ENCODE assay signal across 8 cellular contexts in genomic region chr1:208131631-208132286, GRCh38.
DNase-seq lines count a peak whose midpoint lies in the region; ATAC-seq and TF ChIP-seq lines count a peak whose summit lies in the region.

No MANE protein-coding gene starts in this region.

- TF ChIP-seq EP300 in transverse colon (IDR thresholded peaks at IDR 0.05; ENCODE audit: low read depth): no peak

- H3K4me3 ChIP-seq in transverse colon: no peak overlapping the region

- peaks cover 41% of the 10 kb centered on the region for H3K27me3 Mint-ChIP-seq in activated naive CD4-positive, alpha-beta T cell treated with anti-CD3 and anti-CD28 coated beads, Interleukin-2, amount 10 ng/mL, durations not matched to agents 7 days and 5 days
- no peaks in the 10 kb centered on the region for H3K27me3 Mint-ChIP-seq in brain

- H3K36me3 ChIP-seq in transverse colon: no peaks in the 10 kb centered on the region

- in situ Hi-C loops in transverse colon (cut with MboI; ENCODE audit: low pct_ligation_motif_present in 1 of 4, low pct_unique_long_range_greater_than_20kb in 1 of 4, low sequenced_read_pairs in 3 of 4): loop anchor here in 3 of 4 donors (10.0 to 25.0 kb wide), 3 partner anchors 93 to 113 kb away; partner anchors contain the start of gene PLXNA2 (in 2 of the 3)

- no peak for TF ChIP-seq POLR2A in transverse colon (IDR thresholded peaks at IDR 0.05)

- CTCF ChIA-PET in activated naive CD4-positive, alpha-beta T cell treated with anti-CD3 and anti-CD28 coated beads, Interleukin-2, amount 10 ng/mL, durations not matched to agents 7 days and 5 days (lab: Charles Lee): interaction anchor here (0.6 to 6.0 kb wide), 21 partner anchors 8 to 245 kb away, joined by 3 to 44 read pairs (median 4); partner anchors contain the start of gene PLXNA2

- no peaks in the 10 kb centered on the region for H3K27me3 ChIP-seq in transverse colon

- ATAC-seq in HG03095 (IDR thresholded peaks at IDR 0.05; ENCODE audit: unreplicated experiment): peak; percentile 24

- no peak for TF ChIP-seq CTCF in brain (conservative IDR thresholded peaks at IDR 0.05)
- no peak for TF ChIP-seq CTCF in transverse colon (IDR thresholded peaks at IDR 0.05)

- peak overlapping the region; percentile 53 to 69 (median 62) for H3K27ac ChIP-seq in transverse colon

- 51% methylated on average over 15 of the region's 15 CpGs; no CpG with 5 or more reads in 1 of the 2 donors for WGBS in transverse colon (ENCODE audit: low coverage in 1 of 2), 2 donors

- no peak overlapping the region for H3K27ac Mint-ChIP-seq in activated naive CD4-positive, alpha-beta T cell treated with anti-CD3 and anti-CD28 coated beads, Interleukin-2, amount 10 ng/mL, durations not matched to agents 7 days and 5 days
- H3K27ac Mint-ChIP-seq in brain: peak overlapping the region; percentile 13 to 80 (median 59)

- H3K4me1 Mint-ChIP-seq in activated naive CD4-positive, alpha-beta T cell treated with anti-CD3 and anti-CD28 coated beads, Interleukin-2, amount 10 ng/mL, durations not matched to agents 7 days and 5 days: peaks cover 5% of the 10 kb centered on the region
- H3K4me1 Mint-ChIP-seq in brain: peaks cover 99% of the 10 kb centered on the region

- peak; percentile 22 for DNase-seq in activated naive CD4-positive, alpha-beta T cell treated with anti-CD3 and anti-CD28 coated beads, Interleukin-2, amount 10 ng/mL, durations not matched to agents 7 days and 5 days
- no peak for DNase-seq in activated naive CD4-positive, alpha-beta T cell (lab: John Stamatoyannopoulos, UW)
- DNase-seq in transverse colon (no peak), HT-29 (ENCODE audit: low spot score) (no peak)
- no peak for DNase-seq in stimulated activated CD4-positive, alpha-beta T cell treated with anti-CD3 and anti-CD28 coated beads, Interleukin-4, amount 100 ng/mL, for 1 hour
- DNase-seq in stimulated activated CD8-positive, alpha-beta memory T cell treated with anti-CD3 and anti-CD28 coated beads, Interleukin-4, amount 100 ng/mL, for 48 hours: no peak

- no peaks in the 10 kb centered on the region for H3K9me3 ChIP-seq in transverse colon

- H3K4me1 ChIP-seq in transverse colon: peaks cover 4 to 30% (median 15%) of the 10 kb centered on the region in 4 donors

- H3K4me3 Mint-ChIP-seq in activated naive CD4-positive, alpha-beta T cell treated with anti-CD3 and anti-CD28 coated beads, Interleukin-2, amount 10 ng/mL, durations not matched to agents 7 days and 5 days: no peak overlapping the region
- H3K4me3 Mint-ChIP-seq in brain: peak overlapping the region in 1 of 5 experiments; percentile 32

- H3K36me3 Mint-ChIP-seq in activated naive CD4-positive, alpha-beta T cell treated with anti-CD3 and anti-CD28 coated beads, Interleukin-2, amount 10 ng/mL, durations not matched to agents 7 days and 5 days: no peaks in the 10 kb centered on the region
- peaks cover 7% of the 10 kb centered on the region for H3K36me3 Mint-ChIP-seq in brain

- no peaks in the 10 kb centered on the region for H3K9me3 Mint-ChIP-seq in activated naive CD4-positive, alpha-beta T cell treated with anti-CD3 and anti-CD28 coated beads, Interleukin-2, amount 10 ng/mL, durations not matched to agents 7 days and 5 days
- no peaks in the 10 kb centered on the region for H3K9me3 Mint-ChIP-seq in brain

- intact Hi-C loops in transverse colon (cut with DNase I; ENCODE audit: low total_unique reads): loop anchor here (5.0 kb wide), 1 partner anchor 111 kb away; the partner anchor contains the start of gene PLXNA2
